In genomic region chr1:165799387-165799786, GRCh38 we compare ENCODE assay signal across 26 cellular contexts.
"Had no signal": no experiment of that assay in that cellular context is flagged by ENCODE, and none has a peak within 500 bp of the region (broad histone marks: within the 10 kb centered on the region; RNA-seq: fewer than 3 reads in every experiment).

No MANE protein-coding gene starts in this region.

- H3K9me3 ChIP-seq: gastrocnemius medialis had no signal

- FAIRE-seq: endometrium, islet of Langerhans, keratinocyte had no signal

- H3K4me3 ChIP-seq: esophagus squamous epithelium, gastrocnemius medialis, heart right ventricle, left lung, lower lobe of right lung, mucosa of descending colon had no signal

- H3K27ac ChIP-seq: epithelial cell of prostate, esophagus squamous epithelium, gastrocnemius medialis, heart right ventricle, left lung, lower lobe of right lung had no signal

- ATAC-seq: effector memory CD8-positive, alpha-beta T cell; esophagus mucosa; gastrocnemius medialis; heart right ventricle; left cardiac atrium; left lung; left ventricle myocardium superior; lower lobe of right lung; mucosa of descending colon; naive thymus-derived CD8-positive, alpha-beta T cell had no signal

- DNase-seq: cortex of kidney; effector CD8-positive, alpha-beta T cell; effector memory CD8-positive, alpha-beta T cell; endodermal cell; erythroblast; esophagus squamous epithelium; foreskin fibroblast; foreskin melanocyte; gastrocnemius medialis; glutamatergic neuron; head of caudate nucleus; heart right ventricle; hippocampal formation; left cardiac atrium; left lung; left ventricle myocardium superior; lower lobe of right lung; mesenchymal stem cell; mucosa of descending colon; naive B cell; naive thymus-derived CD8-positive, alpha-beta T cell had no signal

- H3K4me1 ChIP-seq: esophagus squamous epithelium, gastrocnemius medialis, heart right ventricle, left lung, lower lobe of right lung had no signal

- H3K36me3 ChIP-seq: esophagus squamous epithelium, gastrocnemius medialis, heart right ventricle, left lung, lower lobe of right lung had no signal

- H3K27me3 ChIP-seq: gastrocnemius medialis, left lung had no signal
